In genomic region chr4:127775843-127776242, GRCh38 we compare ENCODE assay signal across 19 cellular contexts. TPM values are rescaled to one million over a fixed set of nuclear protein-coding genes. Genes with fewer than 3 reads are reported as not detected.
DNase-seq lines count a peak whose midpoint lies in the region; ATAC-seq, FAIRE-seq and TF ChIP-seq lines count a peak whose summit lies in the region.
"Had no signal": no experiment of that assay in that cellular context is flagged by ENCODE, and none has a peak within 500 bp of the region (broad histone marks: within the 10 kb centered on the region; RNA-seq: fewer than 3 reads in every experiment).

No MANE protein-coding gene starts in this region.

- no peak for DNase-seq in activated CD8-positive, alpha-beta T cell treated with anti-CD3 and anti-CD28 coated beads for 36 hours
- no peak for DNase-seq in activated CD8-positive, alpha-beta T cell treated with anti-CD3 and anti-CD28 coated beads, Interleukin-2, amount 10 ng/mL, durations not matched to agents 7 days and 5 days
- DNase-seq in H1 (ENCODE audit: low read depth in 1 of 2, low spot score in 2 of 2), result no peak
- DNase-seq in breast epithelium (ENCODE audit: low spot score in 2 of 2), result no peak
- no peak for DNase-seq in medulla oblongata (ENCODE audit: extremely low spot score)
- no peak for DNase-seq in NCI-H82 (lab: John Stamatoyannopoulos, UW)
- DNase-seq: HFFc6, NCI-H1048, NCI-H1694, NCI-H2107, NCI-H226 had no signal

- 83% methylated on average over 4 of the region's 4 CpGs; no CpG with 5 or more reads in 1 of the 2 experiments for WGBS in H1 (ENCODE audit: extremely low coverage in 1 of 2, insufficient coverage in 1 of 2, insufficient read length in 1 of 2, insufficient replicate concordance in 2 of 2, low coverage in 1 of 2, low lambda C conversion rate in 2 of 2, missing lambda C conversion rate in 1 of 2), 2 experiments

- H2BK12ac ChIP-seq in H1 (ENCODE audit: low read depth, low read length), result 0 out of 2 replicates have a peak overlapping the region, but pooled peaks have one; percentile 69

- H2AK5ac ChIP-seq in H1 (ENCODE audit: low read depth, low read length), result no peak overlapping the region

- intact Hi-C loops in activated CD8-positive, alpha-beta T cell treated with anti-CD3 and anti-CD28 coated beads for 36 hours (cut with micrococcal nuclease), result no loop called here
- intact Hi-C loops in breast epithelium (cut with DNase I; ENCODE audit: low total_unique reads), result loop anchor here (2.0 kb wide), 1 partner anchor 65 kb away; no protein-coding TSS in a partner anchor

- peaks cover 48% of the 10 kb centered on the region for H3K27me3 Mint-ChIP-seq in activated CD8-positive, alpha-beta T cell treated with anti-CD3 and anti-CD28 coated beads for 36 hours
- H3K27me3 Mint-ChIP-seq in activated CD8-positive, alpha-beta T cell treated with anti-CD3 and anti-CD28 coated beads, Interleukin-2, amount 10 ng/mL, durations not matched to agents 7 days and 5 days (ENCODE audit: low read depth), result peaks cover 45% of the 10 kb centered on the region

- no peaks in the 10 kb centered on the region for H3K36me3 Mint-ChIP-seq in activated CD8-positive, alpha-beta T cell treated with anti-CD3 and anti-CD28 coated beads for 36 hours (ENCODE audit: low read depth)
- H3K36me3 Mint-ChIP-seq in activated CD8-positive, alpha-beta T cell treated with anti-CD3 and anti-CD28 coated beads, Interleukin-2, amount 10 ng/mL, durations not matched to agents 7 days and 5 days (ENCODE audit: low read depth), result peaks cover 2% of the 10 kb centered on the region

- H3K4me1 Mint-ChIP-seq in activated CD8-positive, alpha-beta T cell treated with anti-CD3 and anti-CD28 coated beads for 36 hours (ENCODE audit: low read depth), result peaks cover 8% of the 10 kb centered on the region
- no peaks in the 10 kb centered on the region for H3K4me1 Mint-ChIP-seq in activated CD8-positive, alpha-beta T cell treated with anti-CD3 and anti-CD28 coated beads, Interleukin-2, amount 10 ng/mL, durations not matched to agents 7 days and 5 days (ENCODE audit: low read depth)

- H3K79me2 ChIP-seq in H1 (ENCODE audit: control insufficient read depth in 1 of 2, insufficient read depth in 2 of 2, low read length in 2 of 2), result no peaks in the 10 kb centered on the region

- no peak overlapping the region for H2BK120ac ChIP-seq in H1 (replicated peaks; ENCODE audit: low read depth, low read length)

- peaks cover 0 to 5% (median 0%) of the 10 kb centered on the region in 4 experiments; a peak in 1 of 7 replicates for H3K4me1 ChIP-seq in H1 (replicated peaks in 1 of 4; ENCODE audit: control insufficient read depth in 3 of 4, insufficient read depth in 4 of 4, low read length in 3 of 4)
- no peaks in the 10 kb centered on the region for H3K4me1 ChIP-seq in breast epithelium

- H3K27ac ChIP-seq in H1 (ENCODE audit: low read depth, low read length) (no peak overlapping the region), breast epithelium (no peak overlapping the region)
- H3K27ac ChIP-seq: 22Rv1; BLaER1 treated with 17β-estradiol and CSF1 and Interleukin-3, amounts not matched to agents 10 nM and 100 nM; SK-N-MC had no signal

- CTCF ChIA-PET in activated CD8-positive, alpha-beta T cell treated with anti-CD3 and anti-CD28 coated beads for 36 hours (lab: Charles Lee), result no interaction called here
- CTCF ChIA-PET in activated CD8-positive, alpha-beta T cell treated with anti-CD3 and anti-CD28 coated beads, Interleukin-2, amount 10 ng/mL, durations not matched to agents 7 days and 5 days (lab: Charles Lee), result no interaction called here
- CTCF ChIA-PET in H1 (lab: Charles Lee; ENCODE audit: partially characterized antibody), result interaction anchor here (1.2 kb wide), 1 partner anchor 13 kb away, joined by 4 read pairs; no protein-coding TSS in a partner anchor

- H3K4me2 ChIP-seq in H1 (ENCODE audit: insufficient read depth in 1 of 2, low read depth in 2 of 2, low read length in 2 of 2), result no peak overlapping the region
- H3K4me2 ChIP-seq: BLaER1 treated with 17β-estradiol and CSF1 and Interleukin-3, amounts not matched to agents 10 nM and 100 nM had no signal

- no peak for TF ChIP-seq RAD21 in H1 (IDR thresholded peaks at IDR 0.05 in 1 of 2, conservative IDR thresholded peaks at IDR 0.05 in 1 of 2; ENCODE audit: low read depth in 2 of 2, low read length in 2 of 2)

- H2BK20ac ChIP-seq in H1 (ENCODE audit: low read length), result no peak overlapping the region

- peaks cover 2 to 6% (median 5%) of the 10 kb centered on the region in 4 experiments; a peak in 6 of 7 replicates for H3K27me3 ChIP-seq in H1 (replicated peaks in 1 of 4; ENCODE audit: control insufficient read depth in 3 of 4, extremely low read depth in 1 of 4, insufficient read depth in 3 of 4, low read length in 3 of 4)
- no peaks in the 10 kb centered on the region for H3K27me3 ChIP-seq in breast epithelium

- H3K27ac Mint-ChIP-seq in activated CD8-positive, alpha-beta T cell treated with anti-CD3 and anti-CD28 coated beads for 36 hours, result no peak overlapping the region
- H3K27ac Mint-ChIP-seq in activated CD8-positive, alpha-beta T cell treated with anti-CD3 and anti-CD28 coated beads, Interleukin-2, amount 10 ng/mL, durations not matched to agents 7 days and 5 days, result no peak overlapping the region
- H3K27ac Mint-ChIP-seq: HFFc6 had no signal

- H2BK15ac ChIP-seq in H1 (ENCODE audit: low read length), result no peak overlapping the region

- no peak for TF ChIP-seq CTCF in activated CD8-positive, alpha-beta T cell treated with anti-CD3 and anti-CD28 coated beads for 36 hours (IDR thresholded peaks at IDR 0.05)
- TF ChIP-seq CTCF in H1 (IDR thresholded peaks at IDR 0.05; ENCODE audit: control extremely low read depth in 1 of 3, insufficient read depth in 1 of 3, low read depth in 1 of 3, low read length in 3 of 3) (no peak), breast epithelium (IDR thresholded peaks at IDR 0.05) (no peak)

- H3K18ac ChIP-seq in H1 (ENCODE audit: extremely low read depth, low read length), result no peak overlapping the region

- no peak for FAIRE-seq in H1 (lab: Jason Lieb, UNC)
- FAIRE-seq: K562 had no signal

- H3K4ac ChIP-seq in H1 (replicated peaks; ENCODE audit: insufficient read length, low read depth, low read length), result no peak overlapping the region

- H4K8ac ChIP-seq in H1 (ENCODE audit: extremely low read depth, insufficient read depth, low read length), result no peak overlapping the region

- no peaks in the 10 kb centered on the region for H3K9me3 Mint-ChIP-seq in activated CD8-positive, alpha-beta T cell treated with anti-CD3 and anti-CD28 coated beads for 36 hours
- H3K9me3 Mint-ChIP-seq in activated CD8-positive, alpha-beta T cell treated with anti-CD3 and anti-CD28 coated beads, Interleukin-2, amount 10 ng/mL, durations not matched to agents 7 days and 5 days (ENCODE audit: insufficient read depth), result no peaks in the 10 kb centered on the region
- H3K9me3 Mint-ChIP-seq: HFFc6 had no signal

- no peak overlapping the region for H3K23ac ChIP-seq in H1 (ENCODE audit: insufficient read length)

- peak; percentile 45 for ATAC-seq in activated CD8-positive, alpha-beta T cell treated with anti-CD3 and anti-CD28 coated beads for 36 hours
- no peak for ATAC-seq in activated CD8-positive, alpha-beta T cell treated with anti-CD3 and anti-CD28 coated beads, Interleukin-2, amount 10 ng/mL, durations not matched to agents 7 days and 5 days
- ATAC-seq in GM21786 (IDR thresholded peaks at IDR 0.05; ENCODE audit: unreplicated experiment), result peak; percentile 33
- ATAC-seq in HG03025 (IDR thresholded peaks at IDR 0.05; ENCODE audit: low FRiP score, unreplicated experiment), result peak; percentile 37
- ATAC-seq: K562, PC-3 had no signal

- no peak overlapping the region; the same call in 1 of the 2 replicates for H2BK5ac ChIP-seq in H1 (ENCODE audit: low read depth, low read length)

- no peak overlapping the region for H3K9ac ChIP-seq in H1 (replicated peaks in 1 of 4; ENCODE audit: extremely low read depth in 1 of 4, low read depth in 3 of 4, low read length in 3 of 4)
- H3K9ac ChIP-seq: BLaER1 treated with 17β-estradiol and CSF1 and Interleukin-3, amounts not matched to agents 10 nM and 100 nM had no signal

- no peak overlapping the region for H4K5ac ChIP-seq in H1 (ENCODE audit: insufficient read length, low read depth, low read length)

- H3K23me2 ChIP-seq in H1 (ENCODE audit: low read depth, low read length), result no peaks in the 10 kb centered on the region

- H3K9me3 ChIP-seq in H1 (ENCODE audit: insufficient read depth in 2 of 2, low read depth in 1 of 2, low read length in 1 of 2) (no peaks in the 10 kb centered on the region), breast epithelium (no peaks in the 10 kb centered on the region)
- H3K9me3 ChIP-seq: BLaER1 treated with 17β-estradiol and CSF1 and Interleukin-3, amounts not matched to agents 10 nM and 100 nM had no signal

- no peak overlapping the region for H3K4me3 Mint-ChIP-seq in activated CD8-positive, alpha-beta T cell treated with anti-CD3 and anti-CD28 coated beads for 36 hours
- no peak overlapping the region for H3K4me3 Mint-ChIP-seq in activated CD8-positive, alpha-beta T cell treated with anti-CD3 and anti-CD28 coated beads, Interleukin-2, amount 10 ng/mL, durations not matched to agents 7 days and 5 days
- H3K4me3 Mint-ChIP-seq: HFFc6 had no signal

- H3K4me3 ChIP-seq in H1 (ENCODE audit: extremely low read depth in 1 of 4, insufficient read depth in 2 of 4, low read depth in 3 of 4, low read length in 4 of 4) (no peak overlapping the region), breast epithelium (no peak overlapping the region)
- H3K4me3 ChIP-seq: BLaER1 treated with 17β-estradiol and CSF1 and Interleukin-3, amounts not matched to agents 10 nM and 100 nM; K562; SK-N-MC had no signal

- POLR2A ChIA-PET in activated CD8-positive, alpha-beta T cell treated with anti-CD3 and anti-CD28 coated beads for 36 hours (lab: Charles Lee), result no interaction called here
- POLR2A ChIA-PET in activated CD8-positive, alpha-beta T cell treated with anti-CD3 and anti-CD28 coated beads, Interleukin-2, amount 10 ng/mL, durations not matched to agents 7 days and 5 days (lab: Charles Lee), result no interaction called here
- POLR2A ChIA-PET in H1 (lab: Charles Lee; ENCODE audit: partially characterized antibody), result no interaction called here

- TF ChIP-seq POLR2A in H1 (IDR thresholded peaks at IDR 0.05; ENCODE audit: control extremely low read depth in 1 of 2, low read depth in 2 of 2, low read length in 2 of 2) (no peak), breast epithelium (IDR thresholded peaks at IDR 0.05) (no peak)

- H3K56ac ChIP-seq in H1 (replicated peaks; ENCODE audit: insufficient read length, low read depth, low read length), result no peak overlapping the region

- no peak for TF ChIP-seq EP300 in H1 (IDR thresholded peaks at IDR 0.05; ENCODE audit: borderline replicate concordance in 1 of 2, low read depth in 2 of 2, low read length in 2 of 2)

- H4K20me1 ChIP-seq in H1 (replicated peaks in 1 of 2; ENCODE audit: control insufficient read depth in 1 of 2, insufficient read depth in 2 of 2, low read length in 2 of 2), result no peaks in the 10 kb centered on the region
- H4K20me1 ChIP-seq: BLaER1 treated with 17β-estradiol and CSF1 and Interleukin-3, amounts not matched to agents 10 nM and 100 nM had no signal

- H3K14ac ChIP-seq in H1 (ENCODE audit: insufficient read length), result no peak overlapping the region

- no peak overlapping the region for H4K91ac ChIP-seq in H1 (replicated peaks; ENCODE audit: insufficient read length, low read length)

- no peaks in the 10 kb centered on the region for H3K79me1 ChIP-seq in H1 (ENCODE audit: low read depth, low read length)

- H3K36me3 ChIP-seq in H1 (ENCODE audit: control insufficient read depth in 2 of 4, insufficient read depth in 4 of 4, low read length in 3 of 4), result no peaks in the 10 kb centered on the region
- H3K36me3 ChIP-seq in breast epithelium, result no peaks in the 10 kb centered on the region
- H3K36me3 ChIP-seq: BLaER1 treated with 17β-estradiol and CSF1 and Interleukin-3, amounts not matched to agents 10 nM and 100 nM had no signal

- 0 out of 2 replicates have a peak overlapping the region, but pooled peaks have one; percentile 20 for H2AFZ ChIP-seq in H1 (ENCODE audit: low read length)

RNA-seq across cellular contexts. Expression of gene HSPA4L, which starts 6.3 kb away (rescaled TPM):
- 1 to 10 TPM; 4.1 to 4.6 TPM for total RNA-seq in activated CD8-positive, alpha-beta T cell treated with anti-CD3 and anti-CD28 coated beads for 36 hours
- total RNA-seq in activated CD8-positive, alpha-beta T cell treated with anti-CD3 and anti-CD28 coated beads, Interleukin-2, amount 10 ng/mL, durations not matched to agents 7 days and 5 days, result under 1 TPM; 0.16 to 0.26 TPM
- total RNA-seq in H1 (2021; fragmentation: NEBNext Ultra II Directional; extraction: Animal tissue kit (Norgen Biotek cat#: 25700)), result 4.6 and 4.7 TPM in 2 replicates
- 0.65 and 1.0 TPM in 2 replicates for polyA plus RNA-seq in H1 (2011; rRNA removed)
- 1.5 TPM for polyA plus RNA-seq in H1 (2011; cell fraction: cytosol; rRNA removed)
- 1.1 TPM for polyA plus RNA-seq in H1 (2011; cell fraction: nucleus; rRNA removed)
- 2.3 to 4.0 TPM (median 2.6 TPM) in 4 replicates for polyA plus RNA-seq in H1 (2012, experiment 1 of 2)
- polyA plus RNA-seq in H1 (2012, experiment 2 of 2), result 0.09 TPM
- polyA plus RNA-seq in H1 (2013, experiment 1 of 2), result 3.0 TPM
- polyA plus RNA-seq in H1 (2013, experiment 2 of 2), result 3.2 TPM
- polyA minus RNA-seq in H1 (2011; rRNA and poly(A)+ RNA removed), result 4.1 and 5.8 TPM in 2 replicates
- polyA minus RNA-seq in H1 (2011; cell fraction: cytosol; rRNA and poly(A)+ RNA removed), result 1.5 TPM
- polyA minus RNA-seq in H1 (2011; cell fraction: nucleus; rRNA and poly(A)+ RNA removed), result 6.1 TPM
- total RNA-seq in breast epithelium, result 10 to 100 TPM in 1 of 3 donors, 1 to 10 TPM in 2; 2.7 to 14.5 (median 7.2) TPM

RNA-seq across cellular contexts. Expression of gene SLC25A31, which starts 45.6 kb away (rescaled TPM):
- total RNA-seq in activated CD8-positive, alpha-beta T cell treated with anti-CD3 and anti-CD28 coated beads for 36 hours, result not detected
- not detected for total RNA-seq in activated CD8-positive, alpha-beta T cell treated with anti-CD3 and anti-CD28 coated beads, Interleukin-2, amount 10 ng/mL, durations not matched to agents 7 days and 5 days
- not detected in 2 replicates for total RNA-seq in H1 (2021; fragmentation: NEBNext Ultra II Directional; extraction: Animal tissue kit (Norgen Biotek cat#: 25700))
- polyA plus RNA-seq in H1 (2011; rRNA removed), result not detected in 2 replicates
- not detected for polyA plus RNA-seq in H1 (2011; cell fraction: cytosol; rRNA removed)
- not detected for polyA plus RNA-seq in H1 (2011; cell fraction: nucleus; rRNA removed)
- polyA plus RNA-seq in H1 (2012, experiment 1 of 2), result not detected in 4 replicates
- polyA plus RNA-seq in H1 (2012, experiment 2 of 2), result not detected
- polyA plus RNA-seq in H1 (2013, experiment 1 of 2), result 0.02 TPM
- polyA plus RNA-seq in H1 (2013, experiment 2 of 2), result not detected
- polyA minus RNA-seq in H1 (2011; rRNA and poly(A)+ RNA removed), result not detected in 2 replicates
- not detected for polyA minus RNA-seq in H1 (2011; cell fraction: cytosol; rRNA and poly(A)+ RNA removed)
- not detected for polyA minus RNA-seq in H1 (2011; cell fraction: nucleus; rRNA and poly(A)+ RNA removed)
- total RNA-seq in breast epithelium, result not detected
- total RNA-seq: HFFc6; K562; PC-3; T-helper 1 cell treated with Interleukin-12 subunit alpha and Interleukin-12 subunit beta and Interleukin-4 antibody, amounts not matched to agents 30 ng/mL and 1 ng/mL, for 36 hours had no signal
